In genomic region chr5:142014911-142015584, GRCh38 we compare ENCODE assay signal across 8 cellular contexts. TPM values are rescaled to one million over a fixed set of nuclear protein-coding genes. Genes with fewer than 3 reads are reported as not detected.
DNase-seq lines count a peak whose midpoint lies in the region; ATAC-seq and TF ChIP-seq lines count a peak whose summit lies in the region.

No MANE protein-coding gene starts in this region.

- H3K4me3 ChIP-seq in GM12864 (ENCODE audit: low read depth, low read length) (no peak overlapping the region), IMR-90 (ENCODE audit: insufficient read depth, low read depth, low read length) (no peak overlapping the region), adrenal gland (no peak overlapping the region), iPS DF 6.9 (ENCODE audit: low read length) (no peak overlapping the region)

- H3K56ac ChIP-seq in IMR-90 (ENCODE audit: extremely low read depth, insufficient read depth, low read length) = no peak overlapping the region

- CTCF ChIA-PET in IMR-90 (lab: Yijun Ruan, JAX) = interaction anchor here (0.8 to 1.8 kb wide), 4 partner anchors 10 to 128 kb away, joined by 3 to 9 read pairs (median 4); no protein-coding TSS in a partner anchor

- no peak overlapping the region for H2AK5ac ChIP-seq in IMR-90 (ENCODE audit: low read depth, low read length)

- no peak overlapping the region for H2AFZ ChIP-seq in IMR-90 (replicated peaks; ENCODE audit: low read length, poor library complexity)

- TF ChIP-seq CTCF in 22Rv1 (IDR thresholded peaks at IDR 0.05) (peak; percentile 78), GM12864 (IDR thresholded peaks at IDR 0.05; ENCODE audit: low read depth, low read length, missing control alignments) (peak; percentile 25), IMR-90 (conservative IDR thresholded peaks at IDR 0.05; ENCODE audit: low read depth, low read length) (peak; percentile 51), adrenal gland (IDR thresholded peaks at IDR 0.05) (peak; percentile 34 to 62 (median 51))

- H3K79me1 ChIP-seq in IMR-90 (ENCODE audit: low read depth in 1 of 2, low read length in 2 of 2) = peaks cover 4 to 17% of the 10 kb centered on the region in 2 experiments; a peak in 3 of 4 replicates

- dilution Hi-C loops in IMR-90 (cut with HindIII; ENCODE audit: low sequenced_read_pairs, unreplicated experiment) = no loop called here

- BruUV-seq in IMR-90 (replicated peaks; lab: Mats Ljungman, UMichigan) = no TSS peak

- no peak overlapping the region for H3K4ac ChIP-seq in IMR-90 (ENCODE audit: low read depth, low read length)

- ATAC-seq in IMR-90 (ENCODE audit: low read depth) = no peak

- 77% methylated on average over 3 of the region's 7 CpGs; no CpG with 5 or more reads in 1 of the 2 experiments for WGBS in IMR-90 (ENCODE audit: extremely low coverage in 2 of 2, insufficient read length in 1 of 2), 2 experiments
- 54 to 62% (median 56%) methylated on average over 7 of the region's 7 CpGs for WGBS in adrenal gland, 4 donors
- no CpG with 5 or more reads among the region's 7 CpGs for whole genome bisulfite sequencing in iPS DF 6.9 (ENCODE audit: insufficient coverage, insufficient read length)

- peak; percentile 18 for TF ChIP-seq RAD21 in IMR-90 (IDR thresholded peaks at IDR 0.05; ENCODE audit: low read length)

- no peak overlapping the region for H3K14ac ChIP-seq in IMR-90 (replicated peaks; ENCODE audit: low read depth, low read length)

- H2BK5ac ChIP-seq in IMR-90 (ENCODE audit: low read depth, low read length, poor library complexity, severe bottlenecking) = no peak overlapping the region

- in situ Hi-C loops in IMR-90 (cut with MboI; ENCODE audit: low sequenced_read_pairs) = no loop called here

- H2BK20ac ChIP-seq in IMR-90 (ENCODE audit: low read depth, low read length) = no peak overlapping the region

- H2BK15ac ChIP-seq in IMR-90 (ENCODE audit: low read depth, low read length) = no peak overlapping the region

- TF ChIP-seq POLR2A in IMR-90 (IDR thresholded peaks at IDR 0.05; ENCODE audit: low read depth, low read length) (no peak), adrenal gland (IDR thresholded peaks at IDR 0.05) (no peak)

- no peak overlapping the region for H3K9ac ChIP-seq in IMR-90 (ENCODE audit: low read depth, low read length)

- H4K8ac ChIP-seq in IMR-90 (ENCODE audit: low read depth in 2 of 2, low read length in 2 of 2) = no peak overlapping the region

- DNase-seq in GM12864 (ENCODE audit: low read depth) (no peak), IMR-90 (peak; percentile 62), SKM-1 treated with dmso at 0.1 percent for 144 hours (lab: John Stamatoyannopoulos, UW; ENCODE audit: unreplicated experiment) (peak; percentile 55), adrenal gland (peak in 3 of 7 donors; percentile 36 to 52 (median 45)), iPS DF 6.9 (ENCODE audit: low read depth, low spot score) (peak; percentile 29), NCI-H2107 (lab: John Stamatoyannopoulos, UW) (no peak)
- DNase-seq in stimulated activated CD4-positive, alpha-beta T cell treated with anti-CD3 and anti-CD28 coated beads, Interleukin-12 subunit alpha, Interleukin-12 subunit beta, amount 100 ng/mL, for 4 hours = peak; percentile 49

- POLR2A ChIA-PET in IMR-90 (lab: Charles Lee; ENCODE audit: unreplicated experiment) = no interaction called here

- H3K9me3 ChIP-seq in IMR-90 (ENCODE audit: control insufficient read depth, insufficient read depth, low read length) (no peaks in the 10 kb centered on the region), adrenal gland (replicated peaks in 1 of 3) (no peaks in the 10 kb centered on the region), iPS DF 6.9 (ENCODE audit: control insufficient read depth, insufficient read depth, low read length) (no peaks in the 10 kb centered on the region)

- H3K27ac ChIP-seq in 22Rv1 (no peak overlapping the region), IMR-90 (ENCODE audit: insufficient read depth, low read length) (no peak overlapping the region), adrenal gland (peak overlapping the region in 3 of 5 donors; percentile 92 to 96 (median 96)), iPS DF 6.9 (ENCODE audit: low read length) (no peak overlapping the region)

- no peak overlapping the region for H3K18ac ChIP-seq in IMR-90 (ENCODE audit: low read depth, low read length)

- no peaks in the 10 kb centered on the region for H4K20me1 ChIP-seq in IMR-90 (ENCODE audit: insufficient read depth, low read length)

- peak overlapping the region; percentile 60 for H2AK9ac ChIP-seq in IMR-90 (replicated peaks; ENCODE audit: low read depth, low read length, poor library complexity)

- peaks cover 7% of the 10 kb centered on the region; the same call in 1 of the 2 replicates for H3K36me3 ChIP-seq in IMR-90 (ENCODE audit: control insufficient read depth, insufficient read depth, low read length)
- no peaks in the 10 kb centered on the region for H3K36me3 ChIP-seq in adrenal gland (replicated peaks in 1 of 2)
- no peaks in the 10 kb centered on the region for H3K36me3 ChIP-seq in iPS DF 6.9 (ENCODE audit: control insufficient read depth, insufficient read depth, low read length)

- no peak overlapping the region for H4K5ac ChIP-seq in IMR-90 (ENCODE audit: low read depth, low read length)

- peaks cover 10% of the 10 kb centered on the region for H3K4me1 ChIP-seq in IMR-90 (ENCODE audit: control insufficient read depth, insufficient read depth, low read length)
- peaks cover 17 to 20% of the 10 kb centered on the region in 2 donors for H3K4me1 ChIP-seq in adrenal gland (replicated peaks in 1 of 2)
- no peaks in the 10 kb centered on the region for H3K4me1 ChIP-seq in iPS DF 6.9 (ENCODE audit: control insufficient read depth, insufficient read depth, low read length)

- H4K91ac ChIP-seq in IMR-90 (ENCODE audit: insufficient read depth, low read depth, low read length) = no peak overlapping the region

- H3K27me3 ChIP-seq in IMR-90 (ENCODE audit: control insufficient read depth, insufficient read depth, low read length) = no peaks in the 10 kb centered on the region
- no peaks in the 10 kb centered on the region for H3K27me3 ChIP-seq in adrenal gland
- no peaks in the 10 kb centered on the region for H3K27me3 ChIP-seq in iPS DF 6.9 (ENCODE audit: control insufficient read depth, insufficient read depth, low read length)

- H3K23ac ChIP-seq in IMR-90 (ENCODE audit: low read depth, low read length) = no peak overlapping the region

- intact Hi-C loops in IMR-90 (cut with micrococcal nuclease) (loop anchor here (2.0 to 10.0 kb wide), 4 partner anchors 47 to 680 kb away; partner anchors contain the start of gene NDFIP1), adrenal gland (cut with DNase I) (no loop called here)

- H3K4me2 ChIP-seq in IMR-90 (ENCODE audit: low read depth, low read length) = no peak overlapping the region

- no peak overlapping the region for H2BK120ac ChIP-seq in IMR-90 (ENCODE audit: low read depth, low read length)

- peaks cover 19% of the 10 kb centered on the region for H3K9me1 ChIP-seq in IMR-90 (ENCODE audit: insufficient read depth, low read length)

TF ChIP-seq in IMR-90, 13 proteins besides CTCF, POLR2A, EP300 and RAD21:
- TF ChIP-seq USF2 (IDR thresholded peaks at IDR 0.05; ENCODE audit: low read depth, low read length) (no peak), SMC3 (IDR thresholded peaks at IDR 0.05; ENCODE audit: low read depth, low read length) (peak; percentile 22; the same call in 1 of the 2 replicates)

RNA-seq across cellular contexts. Expression of gene GNPDA1, which starts 2.2 kb away (rescaled TPM):
- 50.5 and 60.6 TPM in 2 replicates for total RNA-seq in IMR-90 (2012; rRNA removed)
- 19.6 and 23.1 TPM in 2 replicates for polyA plus RNA-seq in IMR-90 (2012; rRNA removed)
- polyA plus RNA-seq in IMR-90 (2012; cell fraction: cytosol; rRNA removed) = 11.2 and 22.3 TPM in 2 replicates
- 17.9 and 21.4 TPM in 2 replicates for polyA plus RNA-seq in IMR-90 (2012; cell fraction: nucleus; rRNA removed; ENCODE audit: low replicate concordance)
- 10 to 100 TPM; 23.3 to 92.5 (median 58.7) TPM for total RNA-seq in adrenal gland
- polyA plus RNA-seq in adrenal gland = 10 to 100 TPM; 28.5 to 92.8 (median 40.5) TPM

RNA-seq across cellular contexts. Expression of gene RNF14, which starts 46.1 kb away (rescaled TPM):
- total RNA-seq in IMR-90 (2012; rRNA removed) (78.6 and 106 TPM in 2 replicates), adrenal gland (100 to 1,000 TPM in 2 of 8 donors, 10 to 100 TPM in 6; 71.3 to 110 (median 83.6) TPM)
- polyA plus RNA-seq in IMR-90 (2012; rRNA removed) (27.0 and 36.1 TPM in 2 replicates), adrenal gland (100 to 1,000 TPM in 1 of 3 donors, 10 to 100 TPM in 2; 21.6 to 122 (median 26.2) TPM)
- 11.7 and 16.9 TPM in 2 replicates for polyA plus RNA-seq in IMR-90 (2012; cell fraction: cytosol; rRNA removed)
- 5.1 and 20.8 TPM in 2 replicates for polyA plus RNA-seq in IMR-90 (2012; cell fraction: nucleus; rRNA removed; ENCODE audit: low replicate concordance)

RNA-seq across cellular contexts. Expression of gene PCDH12, which starts 57.0 kb away (rescaled TPM):
- total RNA-seq in IMR-90 (2012; rRNA removed) (under 0.01 and 0.18 TPM in 2 replicates), adrenal gland (10 to 100 TPM in 6 of 8 donors, 1 to 10 TPM in 2; 7.3 to 18.4 (median 15.9) TPM)
- polyA plus RNA-seq in IMR-90 (2012; rRNA removed) (0.01 and 0.02 TPM in 2 replicates), adrenal gland (1 to 10 TPM; 3.3 to 4.5 (median 4.0) TPM)
- 0.01 TPM in 1 of 2 replicates, not detected in the other for polyA plus RNA-seq in IMR-90 (2012; cell fraction: cytosol; rRNA removed)
- polyA plus RNA-seq in IMR-90 (2012; cell fraction: nucleus; rRNA removed; ENCODE audit: low replicate concordance) = 0.02 TPM in 1 of 2 replicates, not detected in the other

Comparison
In these comparisons a context has a peak if more than half of its experiments do, and no peak if none do; other contexts are left out.
1. H3K27ac ChIP-seq: peak in adrenal gland (3 of 5); none in 22Rv1 (single experiment), IMR-90 (single experiment) and iPS DF 6.9 (single experiment).
2. CTCF ChIP-seq: peak in every context shown above with its lines; median percentile 78 in 22Rv1; 51 in IMR-90; 51 in adrenal gland; 25 in GM12864.
3. DNase-seq: peak in IMR-90 (single experiment), SKM-1 treated with dmso at 0.1 percent for 144 hours (single experiment), iPS DF 6.9 (single experiment) and stimulated activated CD4-positive, alpha-beta T cell treated with anti-CD3 and anti-CD28 coated beads, Interleukin-12 subunit alpha, Interleukin-12 subunit beta, amount 100 ng/mL, for 4 hours (single experiment); none in GM12864 (single experiment) and NCI-H2107 (single experiment).